1 cellular context compared by ENCODE assay signal in genomic region chr20:35697696-35698297, GRCh38.
TF ChIP-seq lines count a peak whose summit lies in the region.

No MANE protein-coding gene starts in this region.

TF ChIP-seq in H1, 55 proteins besides CTCF, POLR2A, EP300 and RAD21:
- TF ChIP-seq HDAC6 (IDR thresholded peaks at IDR 0.05; ENCODE audit: low read depth, low read length) (no peak), TAF7 (optimal IDR thresholded peaks at IDR 0.05; ENCODE audit: borderline replicate concordance, low read depth, low read length) (no peak), SRF (IDR thresholded peaks at IDR 0.05; ENCODE audit: low read depth, low read length) (no peak), BCL11A (IDR thresholded peaks at IDR 0.05; ENCODE audit: low read depth in 2 of 2, low read length in 2 of 2) (no peak), SP1 (IDR thresholded peaks at IDR 0.05; ENCODE audit: low read depth, low read length) (no peak), GTF2F1 (IDR thresholded peaks at IDR 0.05; ENCODE audit: borderline replicate concordance, low read depth, low read length) (no peak), EGR1 (IDR thresholded peaks at IDR 0.05; ENCODE audit: borderline replicate concordance, low read depth, low read length) (no peak), TBP (IDR thresholded peaks at IDR 0.05; ENCODE audit: low read depth, low read length) (no peak), KDM4A (IDR thresholded peaks at IDR 0.05; ENCODE audit: low read depth, low read length, severe bottlenecking) (no peak), EZH2 (IDR thresholded peaks at IDR 0.05; ENCODE audit: low read depth, low read length, severe bottlenecking) (no peak), CHD7 (IDR thresholded peaks at IDR 0.05; ENCODE audit: insufficient replicate concordance, low read length) (no peak), SUZ12 (IDR thresholded peaks at IDR 0.05; ENCODE audit: low read length) (no peak)
